In the genomic region with DNA sequence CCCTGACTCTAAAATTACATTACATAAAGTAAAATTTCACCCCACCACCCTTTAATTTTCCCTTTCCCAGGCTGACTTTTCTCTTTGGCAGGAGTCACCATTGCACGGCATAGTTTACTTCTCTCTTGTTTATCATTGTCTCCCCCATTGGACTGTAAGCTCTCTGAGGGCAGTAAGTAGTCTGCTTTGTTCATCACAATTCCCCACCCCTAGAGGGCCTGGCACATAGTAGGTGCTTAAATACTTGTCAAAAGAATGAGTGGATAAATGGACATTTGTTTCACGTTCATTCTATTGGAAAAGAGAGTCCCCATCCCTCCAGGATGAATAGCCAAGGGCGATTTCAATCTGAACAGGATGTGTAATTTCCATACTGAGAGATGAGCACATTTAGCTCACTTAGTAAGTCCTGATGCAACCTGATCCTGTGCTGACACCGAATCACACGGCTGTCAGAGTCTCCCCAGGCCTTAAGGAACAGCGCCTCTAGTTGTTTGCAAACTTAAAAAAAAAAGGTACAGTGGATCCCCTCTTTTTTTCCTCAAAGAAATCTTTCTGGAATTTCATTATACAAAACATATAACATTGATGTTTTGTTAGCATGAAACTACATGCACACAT, we compare ENCODE assay signal across 25 cellular contexts. TPM values are rescaled to one million over a fixed set of nuclear protein-coding genes. Genes with fewer than 3 reads are reported as not detected.
DNase-seq lines count a peak whose midpoint lies in the region; ATAC-seq and TF ChIP-seq lines count a peak whose summit lies in the region.
"Had no signal": no experiment of that assay in that cellular context is flagged by ENCODE, and none has a peak within 500 bp of the region (broad histone marks: within the 10 kb centered on the region; RNA-seq: fewer than 3 reads in every experiment).

No MANE protein-coding gene starts in this region.

- no peaks in the 10 kb centered on the region for H3K79me2 ChIP-seq in GM23248 (ENCODE audit: insufficient read depth)
- H3K79me2 ChIP-seq in PC-3 (ENCODE audit: low read length): no peaks in the 10 kb centered on the region

- H3K4me2 ChIP-seq in GM23248 (ENCODE audit: unreplicated experiment) (no peak overlapping the region), PC-3 (ENCODE audit: low read length) (no peak overlapping the region)

- H3K9ac ChIP-seq in GM23248 (no peak overlapping the region), PC-3 (ENCODE audit: low read length) (no peak overlapping the region)

- H3K4me3 ChIP-seq in GM23248 (no peak overlapping the region), PC-3 (ENCODE audit: low read length) (no peak overlapping the region), left lung (no peak overlapping the region)
- H3K4me3 ChIP-seq: lower lobe of right lung, Peyer's patch, spleen, tibial artery had no signal

- H3K27ac ChIP-seq in GM23248: no peak overlapping the region
- no peak overlapping the region for H3K27ac ChIP-seq in PC-3 (ENCODE audit: low read length)
- no peak overlapping the region for H3K27ac ChIP-seq in left lung
- H3K27ac ChIP-seq: 22Rv1, brain microvascular endothelial cell, lower lobe of right lung, Peyer's patch, spleen, tibial artery had no signal

- no TSS peak for BruUV-seq in PC-3 (replicated peaks; lab: Mats Ljungman, UMichigan)

- peak; percentile 34; the same call in 1 of the 2 replicates for TF ChIP-seq CTCF in PC-3 (conservative IDR thresholded peaks at IDR 0.05; ENCODE audit: low read depth, low read length)
- TF ChIP-seq CTCF in left lung (IDR thresholded peaks at IDR 0.05): no peak

- POLR2A ChIA-PET in PC-3 (lab: Charles Lee; ENCODE audit: unreplicated experiment): interaction anchor here (0.7 kb wide), 1 partner anchor 479 kb away, joined by 4 read pairs; no protein-coding TSS in a partner anchor

- peak; percentile 77 for ATAC-seq in PC-3
- ATAC-seq in left lung: no peak
- ATAC-seq in GM21423 (IDR thresholded peaks at IDR 0.05; ENCODE audit: unreplicated experiment): no peak
- ATAC-seq: lower lobe of right lung; naive thymus-derived CD4-positive, alpha-beta T cell; stimulated activated memory B cell treated with anti-CD40 and anti-IgM and Interleukin-4, amounts not matched to agents 10 μg/mL and 1 μg/mL and 100 μg/mL, for 72 hours had no signal

- DNase-seq in DMS53 (lab: John Stamatoyannopoulos, UW): peak; percentile 21
- DNase-seq in DMS53 treated with DMSO at 0.1 percent for 48 hours (lab: John Stamatoyannopoulos, UW; ENCODE audit: unreplicated experiment): no peak
- DNase-seq in GM23248: peak; percentile 12
- DNase-seq in PC-3: peak; percentile 54
- peak; percentile 65 for DNase-seq in iris pigment epithelial cell (ENCODE audit: low read depth)
- DNase-seq in NCI-H82 treated with DMSO at 0.1 percent for 48 hours (lab: John Stamatoyannopoulos, UW; ENCODE audit: unreplicated experiment): no peak
- DNase-seq in left lung: no peak
- DNase-seq: activated CD4-positive, alpha-beta T cell treated with anti-CD3 and anti-CD28 coated beads, Interleukin-2, amount 50 U/mL, for 4 hours; activated T-cell treated with anti-CD3 and anti-CD28 coated beads, Interleukin-2, amount 50 U/mL, for 24 hours; BE2C; brain microvascular endothelial cell; dermis blood vessel endothelial cell; erythroblast; H9; lower lobe of right lung; naive thymus-derived CD4-positive, alpha-beta T cell; NCI-H2029; NCI-H82; Peyer's patch; posterior cingulate gyrus; spleen; tibial artery had no signal

- H2AFZ ChIP-seq in GM23248: no peak overlapping the region
- no peak overlapping the region for H2AFZ ChIP-seq in PC-3 (ENCODE audit: low read length)

- H3F3A ChIP-seq in GM23248 (ENCODE audit: insufficient read depth): no peaks in the 10 kb centered on the region
- H3F3A ChIP-seq in PC-3 (ENCODE audit: low read length, unreplicated experiment): no peaks in the 10 kb centered on the region

- 0 out of 2 replicates have a peak, but pooled peaks cover 7% of the 10 kb centered on the region for H3K4me1 ChIP-seq in GM23248 (ENCODE audit: insufficient read depth)
- H3K4me1 ChIP-seq in PC-3 (ENCODE audit: insufficient read depth, low read length): no peaks in the 10 kb centered on the region
- H3K4me1 ChIP-seq in left lung: no peaks in the 10 kb centered on the region
- H3K4me1 ChIP-seq: lower lobe of right lung, Peyer's patch, tibial artery had no signal

- H3K36me3 ChIP-seq in GM23248 (ENCODE audit: low read depth) (no peaks in the 10 kb centered on the region), PC-3 (ENCODE audit: low read depth, low read length) (no peaks in the 10 kb centered on the region), left lung (no peaks in the 10 kb centered on the region)
- H3K36me3 ChIP-seq: BE2C, brain microvascular endothelial cell, lower lobe of right lung, Peyer's patch, spleen, tibial artery had no signal

- CTCF ChIA-PET in PC-3 (lab: Charles Lee): interaction anchor here (1.4 kb wide), 1 partner anchor 609 kb away, joined by 16 read pairs; no protein-coding TSS in a partner anchor

- in situ Hi-C loops in GM23248 (cut with MboI): loop anchor here (10.0 kb wide), 2 partner anchors 606 to 686 kb away; partner anchors contain the start of gene CCDC182

- intact Hi-C loops in PC-3 (cut with micrococcal nuclease): no loop called here
- intact Hi-C loops in left lung (cut with DNase I): no loop called here

- H3K27me3 ChIP-seq in GM23248 (replicated peaks; ENCODE audit: insufficient read depth) (no peaks in the 10 kb centered on the region; the same call in 1 of the 2 replicates), PC-3 (ENCODE audit: low read length) (no peaks in the 10 kb centered on the region), left lung (no peaks in the 10 kb centered on the region)
- H3K27me3 ChIP-seq: BE2C, brain microvascular endothelial cell, Peyer's patch had no signal

- H3K9me3 ChIP-seq in GM23248 (ENCODE audit: low read depth) (no peaks in the 10 kb centered on the region), PC-3 (ENCODE audit: low read length) (no peaks in the 10 kb centered on the region), left lung (no peaks in the 10 kb centered on the region)
- H3K9me3 ChIP-seq: BE2C, lower lobe of right lung, Peyer's patch, spleen, tibial artery had no signal

- H3K9me2 ChIP-seq in GM23248 (ENCODE audit: insufficient read depth) (no peaks in the 10 kb centered on the region), PC-3 (replicated peaks; ENCODE audit: low read length) (no peaks in the 10 kb centered on the region)

- WGBS in GM23248 (ENCODE audit: low coverage in 1 of 2, low lambda C conversion rate in 2 of 2, missing lambda C conversion rate in 2 of 2), 2 experiments: 61 to 69% methylated on average over 6 of the region's 6 CpGs

- no peaks in the 10 kb centered on the region for H4K20me1 ChIP-seq in GM23248 (ENCODE audit: insufficient read depth)
- no peaks in the 10 kb centered on the region for H4K20me1 ChIP-seq in PC-3 (ENCODE audit: low read length)

RNA-seq across cellular contexts. Expression of gene AKAP1, which starts 54.0 kb away (rescaled TPM):
- 9.5 and 10.7 TPM in 2 replicates for total RNA-seq in GM23248 (2014; rRNA removed; shearing (Covaris generic))
- polyA plus RNA-seq in GM23248 (2016; fragmentation: Nextera tagmentation; extraction: Ambion mirVana): 7.3 and 8.6 TPM in 2 replicates
- 73.1 and 108 TPM in 2 replicates for total RNA-seq in PC-3 (2014; rRNA removed)
- 10 to 100 TPM; 43.6 to 47.6 TPM for total RNA-seq in left lung

Comparison
In these comparisons a context has a peak if more than half of its experiments do, and no peak if none do; other contexts are left out.
1. DNase-seq: peak in DMS53 (single experiment), GM23248 (single experiment), PC-3 (single experiment) and iris pigment epithelial cell (single experiment); none in DMS53 treated with DMSO at 0.1 percent for 48 hours (single experiment), NCI-H82 treated with DMSO at 0.1 percent for 48 hours (single experiment) and left lung (0 of 2).